In the genomic region with DNA sequence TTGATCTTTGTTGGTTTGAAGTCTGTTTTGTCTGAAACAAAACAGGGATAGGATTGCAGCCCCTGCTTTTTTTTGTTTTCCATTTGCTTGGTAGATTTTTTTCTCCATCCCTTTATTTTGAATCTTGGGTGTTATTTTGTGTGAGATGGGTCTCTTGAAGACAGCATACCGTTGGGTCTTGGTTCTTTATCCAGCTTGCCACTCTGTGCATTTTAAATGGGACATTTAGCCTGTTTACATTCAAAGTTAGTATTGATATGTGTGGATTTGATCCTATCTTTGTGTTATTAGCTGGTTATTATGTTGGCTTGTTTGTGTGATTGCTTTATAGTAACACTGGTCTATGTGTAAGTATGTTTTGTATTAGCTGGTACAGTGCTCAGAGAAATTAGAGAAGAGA, we compare ENCODE assay signal across 21 cellular contexts.
DNase-seq lines count a peak whose midpoint lies in the region; ATAC-seq and TF ChIP-seq lines count a peak whose summit lies in the region.
"Had no signal": no experiment of that assay in that cellular context is flagged by ENCODE, and none has a peak within 500 bp of the region (broad histone marks: within the 10 kb centered on the region; RNA-seq: fewer than 3 reads in every experiment).

No MANE protein-coding gene starts in this region.

- no peak for TF ChIP-seq CTCF in HEK293 (tag by site-specific recombination; IDR thresholded peaks at IDR 0.05)
- no peak for TF ChIP-seq CTCF in coronary artery (IDR thresholded peaks at IDR 0.05)

- H3K27ac ChIP-seq in HEK293 (ENCODE audit: extremely low read depth, low read depth, low read length) (no peak overlapping the region), coronary artery (no peak overlapping the region)
- H3K27ac ChIP-seq: BLaER1 had no signal

- ATAC-seq in GM21737 (IDR thresholded peaks at IDR 0.05; ENCODE audit: unreplicated experiment) = no peak

- POLR2A ChIA-PET in HEK293 (lab: Yijun Ruan, JAX) = no interaction called here

- CTCF ChIA-PET in HEK293 (lab: Yijun Ruan, JAX) = no interaction called here

- H3K4me3 ChIP-seq in HEK293 (ENCODE audit: low read depth, low read length) (no peak overlapping the region), coronary artery (no peak overlapping the region)
- H3K4me3 ChIP-seq: BLaER1 had no signal

- H3K9me3 ChIP-seq in HEK293 (ENCODE audit: control insufficient read depth, insufficient read depth, low read depth, low read length) = no peaks in the 10 kb centered on the region; the same call in 1 of the 2 replicates
- H3K9me3 ChIP-seq: BE2C had no signal

- H3K4me1 ChIP-seq in HEK293 (ENCODE audit: control insufficient read depth, insufficient read depth, low read length) = no peaks in the 10 kb centered on the region
- H3K4me1 ChIP-seq: BE2C, BLaER1 had no signal

- no peaks in the 10 kb centered on the region for H3K36me3 ChIP-seq in HEK293 (ENCODE audit: control insufficient read depth in 2 of 2, insufficient read depth in 1 of 2, low read length in 2 of 2)
- H3K36me3 ChIP-seq: BE2C, BLaER1 had no signal

- peak; percentile 19 for DNase-seq in amniotic epithelial cell (ENCODE audit: low read depth)
- no peak for DNase-seq in NCI-H1417 treated with DMSO at 0.1 percent for 48 hours (lab: John Stamatoyannopoulos, UW)
- DNase-seq in coronary artery (ENCODE audit: low spot score) = no peak
- DNase-seq: 8988T; ACHN; BE2C; C1 segment of cervical spinal cord; CD4-positive, alpha-beta memory T cell; CD4-positive, CD25-positive, alpha-beta regulatory T cell; CD8-positive, alpha-beta memory T cell; COR-L47; DMS 273 treated with DMSO at 0.1 percent for 48 hours; DMS153; DMS53; DMS79; DND-41; EL; GDM1 had no signal

TF ChIP-seq in HEK293, 187 proteins besides CTCF, POLR2A, EP300 and RAD21:
- TF ChIP-seq ZNF529 (tag by site-specific recombination; IDR thresholded peaks at IDR 0.05; ENCODE audit: insufficient replicate concordance) (peak; percentile 95), SETDB1 (IDR thresholded peaks at IDR 0.05; ENCODE audit: insufficient read length, low read length) (peak; percentile 99), TRIM28 (IDR thresholded peaks at IDR 0.05; ENCODE audit: borderline replicate concordance, low read length) (peak; percentile 59; the same call in 1 of the 2 replicates), ZNF837 (tag by site-specific recombination; IDR thresholded peaks at IDR 0.05) (no peak)
- TF ChIP-seq, protein P1, sequence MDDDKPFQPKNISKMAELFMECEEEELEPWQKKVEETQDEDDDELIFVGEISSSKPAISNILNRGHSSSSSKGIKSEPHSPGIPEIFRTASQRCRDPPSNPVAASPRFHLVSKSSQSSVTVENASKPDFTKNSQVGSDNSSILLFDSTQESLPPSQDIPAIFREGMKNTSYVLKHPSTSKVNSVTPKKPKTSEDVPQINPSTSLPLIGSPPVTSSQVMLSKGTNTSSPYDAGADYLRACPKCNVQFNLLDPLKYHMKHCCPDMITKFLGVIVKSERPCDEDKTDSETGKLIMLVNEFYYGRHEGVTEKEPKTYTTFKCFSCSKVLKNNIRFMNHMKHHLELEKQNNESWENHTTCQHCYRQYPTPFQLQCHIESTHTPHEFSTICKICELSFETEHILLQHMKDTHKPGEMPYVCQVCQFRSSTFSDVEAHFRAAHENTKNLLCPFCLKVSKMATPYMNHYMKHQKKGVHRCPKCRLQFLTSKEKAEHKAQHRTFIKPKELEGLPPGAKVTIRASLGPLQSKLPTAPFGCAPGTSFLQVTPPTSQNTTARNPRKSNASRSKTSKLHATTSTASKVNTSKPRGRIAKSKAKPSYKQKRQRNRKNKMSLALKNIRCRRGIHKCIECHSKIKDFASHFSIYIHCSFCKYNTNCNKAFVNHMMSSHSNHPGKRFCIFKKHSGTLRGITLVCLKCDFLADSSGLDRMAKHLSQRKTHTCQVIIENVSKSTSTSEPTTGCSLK (tag by site-specific recombination; IDR thresholded peaks at IDR 0.05) = no peak
